Comparison of ENCODE assay signal across 1 cellular context in genomic region chr17:27354051-27354490, GRCh38.
TF ChIP-seq lines count a peak whose summit lies in the region.

No MANE protein-coding gene starts in this region.

TF ChIP-seq in HepG2, 621 proteins besides CTCF, POLR2A, EP300 and RAD21 (continued from another document and continues in another):
- TF ChIP-seq ZXDC (CRISPR knock-in tag; IDR thresholded peaks at IDR 0.05) = peak; percentile 13; the same call in 1 of the 2 replicates
- 0 out of 2 replicates have a peak, but pooled peaks have one; percentile 21 for TF ChIP-seq NFYB (CRISPR knock-in tag; IDR thresholded peaks at IDR 0.05)
- 0 out of 2 replicates have a peak, but pooled peaks have one; percentile 16 for TF ChIP-seq ZNF160 (CRISPR knock-in tag; IDR thresholded peaks at IDR 0.05)
- peak; percentile 34 for TF ChIP-seq ZNF317 (CRISPR knock-in tag; IDR thresholded peaks at IDR 0.05)
- TF ChIP-seq DNMT1 (CRISPR knock-in tag; IDR thresholded peaks at IDR 0.05) = peak; percentile 28; the same call in 1 of the 2 replicates
- peak; percentile 7 for TF ChIP-seq XRCC5 (optimal IDR thresholded peaks at IDR 0.05; ENCODE audit: low read length)
- TF ChIP-seq NR2C2 (CRISPR knock-in tag; IDR thresholded peaks at IDR 0.05; ENCODE audit: borderline replicate concordance) = 0 out of 2 replicates have a peak, but pooled peaks have one; percentile 14
- peak; percentile 57 for TF ChIP-seq DMAP1 (CRISPR knock-in tag; IDR thresholded peaks at IDR 0.05)
- TF ChIP-seq ZNF687 (CRISPR knock-in tag; IDR thresholded peaks at IDR 0.05) = peak; percentile 91
- 0 out of 2 replicates have a peak, but pooled peaks have one; percentile 4 for TF ChIP-seq ZNF782 (CRISPR knock-in tag; IDR thresholded peaks at IDR 0.05; ENCODE audit: borderline replicate concordance)
- no peak for TF ChIP-seq ZBTB49 (CRISPR knock-in tag; IDR thresholded peaks at IDR 0.05; ENCODE audit: borderline replicate concordance)
- 0 out of 2 replicates have a peak, but pooled peaks have one; percentile 24 for TF ChIP-seq ZNF572 (CRISPR knock-in tag; IDR thresholded peaks at IDR 0.05)
- TF ChIP-seq ZNF776 (CRISPR knock-in tag; IDR thresholded peaks at IDR 0.05) = 0 out of 2 replicates have a peak, but pooled peaks have one; percentile 33
- TF ChIP-seq ZNF256 (CRISPR knock-in tag; conservative IDR thresholded peaks at IDR 0.05) = 0 out of 2 replicates have a peak, but pooled peaks have one; percentile 19
- 0 out of 2 replicates have a peak, but pooled peaks have one; percentile 6 for TF ChIP-seq PHF20 (CRISPR knock-in tag; IDR thresholded peaks at IDR 0.05)
- 0 out of 2 replicates have a peak, but pooled peaks have one; percentile 45 for TF ChIP-seq NR0B2 (CRISPR knock-in tag; IDR thresholded peaks at IDR 0.05)
- TF ChIP-seq MYPOP (CRISPR knock-in tag; IDR thresholded peaks at IDR 0.05) = peak; percentile 6; the same call in 1 of the 2 replicates
- peak; percentile 28; the same call in 1 of the 2 replicates for TF ChIP-seq PHF21A (CRISPR knock-in tag; IDR thresholded peaks at IDR 0.05)
- no peak for TF ChIP-seq FOXM1 (CRISPR knock-in tag; IDR thresholded peaks at IDR 0.05)
- 0 out of 2 replicates have a peak, but pooled peaks have one; percentile 8 for TF ChIP-seq THAP11 (CRISPR knock-in tag; IDR thresholded peaks at IDR 0.05)
- 0 out of 2 replicates have a peak, but pooled peaks have one; percentile 71 for TF ChIP-seq ZMAT3 (CRISPR knock-in tag; conservative IDR thresholded peaks at IDR 0.05)
- no peak for TF ChIP-seq USF2 (IDR thresholded peaks at IDR 0.05; ENCODE audit: low read depth, low read length)
- no peak for TF ChIP-seq USF2 (CRISPR knock-in tag; IDR thresholded peaks at IDR 0.05; ENCODE audit: borderline replicate concordance)
- no peak for TF ChIP-seq NONO (IDR thresholded peaks at IDR 0.05)
- TF ChIP-seq NONO (CRISPR knock-in tag; conservative IDR thresholded peaks at IDR 0.05) = no peak
- no peak for TF ChIP-seq ETS1 (CRISPR knock-in tag; IDR thresholded peaks at IDR 0.05)
- 0 out of 2 replicates have a peak, but pooled peaks have one; percentile 2 for TF ChIP-seq ZMYM4 (CRISPR knock-in tag; IDR thresholded peaks at IDR 0.05)
- TF ChIP-seq ZNF790 (CRISPR knock-in tag; IDR thresholded peaks at IDR 0.05; ENCODE audit: borderline replicate concordance) = peak; percentile 57; the same call in 1 of the 2 replicates
- peak; percentile 83 for TF ChIP-seq MXD1 (CRISPR knock-in tag; IDR thresholded peaks at IDR 0.05)
- TF ChIP-seq MYC (CRISPR knock-in tag; IDR thresholded peaks at IDR 0.05; ENCODE audit: borderline replicate concordance) = peak; percentile 62
- no peak for TF ChIP-seq EHMT2 (IDR thresholded peaks at IDR 0.05; ENCODE audit: borderline replicate concordance, low read depth, low read length)
- peak; percentile 72 for TF ChIP-seq RXRA (CRISPR knock-in tag; IDR thresholded peaks at IDR 0.05)
- TF ChIP-seq SAP130 (CRISPR knock-in tag; IDR thresholded peaks at IDR 0.05; ENCODE audit: low read depth) = 0 out of 2 replicates have a peak, but pooled peaks have one; percentile 1
- 0 out of 2 replicates have a peak, but pooled peaks have one; percentile 20 for TF ChIP-seq ARNTL (CRISPR knock-in tag; IDR thresholded peaks at IDR 0.05)
- 0 out of 2 replicates have a peak, but pooled peaks have one; percentile 34 for TF ChIP-seq TEAD2 (CRISPR knock-in tag; IDR thresholded peaks at IDR 0.05)
- no peak; the same call in 1 of the 2 replicates for TF ChIP-seq PAXIP1 (CRISPR knock-in tag; conservative IDR thresholded peaks at IDR 0.05)
- TF ChIP-seq ZBTB8A (CRISPR knock-in tag; IDR thresholded peaks at IDR 0.05; ENCODE audit: borderline replicate concordance, low read depth) = 0 out of 2 replicates have a peak, but pooled peaks have one; percentile 32
- TF ChIP-seq THAP7 (CRISPR knock-in tag; IDR thresholded peaks at IDR 0.05) = peak; percentile 71; the same call in 1 of the 2 replicates
- no peak for TF ChIP-seq ZSCAN31 (CRISPR knock-in tag; IDR thresholded peaks at IDR 0.05; ENCODE audit: low read depth)
- 0 out of 2 replicates have a peak, but pooled peaks have one; percentile 18 for TF ChIP-seq IRX3 (CRISPR knock-in tag; IDR thresholded peaks at IDR 0.05; ENCODE audit: borderline replicate concordance, low read depth)
